ENCODE assay signal across 1 cellular context in the genomic region with DNA sequence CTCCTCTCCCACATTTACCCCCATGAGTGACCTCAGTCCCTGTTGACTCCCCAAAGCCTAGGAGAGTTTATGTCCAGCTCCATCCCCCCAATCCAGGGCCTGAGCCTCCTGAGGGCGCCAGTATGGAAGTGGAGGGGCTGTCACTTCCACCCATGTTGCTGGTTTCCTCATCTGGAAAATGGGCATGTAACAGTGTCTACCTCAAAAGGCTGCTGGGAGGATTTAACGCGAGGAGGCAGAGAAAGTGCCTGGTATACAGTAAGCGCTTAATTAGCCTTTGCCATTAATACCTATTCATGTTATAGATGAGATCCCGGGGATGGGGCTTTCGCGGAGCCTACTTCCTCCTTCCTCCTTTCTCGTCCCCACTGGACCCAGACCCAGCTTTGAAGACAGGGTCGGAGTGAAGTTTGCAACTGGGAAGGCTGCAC.
TF ChIP-seq lines count a peak whose summit lies in the region.

No MANE protein-coding gene starts in this region.

TF ChIP-seq in GM12878, 131 proteins besides CTCF, POLR2A, EP300 and RAD21:
- TF ChIP-seq DPF2 (IDR thresholded peaks at IDR 0.05): peak; percentile 36
- no peak for TF ChIP-seq HDAC6 (IDR thresholded peaks at IDR 0.05; ENCODE audit: unreplicated experiment)
- 0 out of 2 replicates have a peak, but pooled peaks have one; percentile 50 for TF ChIP-seq ZNF217 (IDR thresholded peaks at IDR 0.05)
- 0 out of 2 replicates have a peak, but pooled peaks have one; percentile 51 for TF ChIP-seq GATAD2B (conservative IDR thresholded peaks at IDR 0.05; ENCODE audit: low read depth)
- peak; percentile 17 to 27; a peak in 1 of 4 replicates for TF ChIP-seq IKZF2 (IDR thresholded peaks at IDR 0.05)
- no peak for TF ChIP-seq ZNF622 (IDR thresholded peaks at IDR 0.05)
- 0 out of 2 replicates have a peak, but pooled peaks have one; percentile 66 for TF ChIP-seq LARP7 (IDR thresholded peaks at IDR 0.05)
- TF ChIP-seq, protein P1, sequence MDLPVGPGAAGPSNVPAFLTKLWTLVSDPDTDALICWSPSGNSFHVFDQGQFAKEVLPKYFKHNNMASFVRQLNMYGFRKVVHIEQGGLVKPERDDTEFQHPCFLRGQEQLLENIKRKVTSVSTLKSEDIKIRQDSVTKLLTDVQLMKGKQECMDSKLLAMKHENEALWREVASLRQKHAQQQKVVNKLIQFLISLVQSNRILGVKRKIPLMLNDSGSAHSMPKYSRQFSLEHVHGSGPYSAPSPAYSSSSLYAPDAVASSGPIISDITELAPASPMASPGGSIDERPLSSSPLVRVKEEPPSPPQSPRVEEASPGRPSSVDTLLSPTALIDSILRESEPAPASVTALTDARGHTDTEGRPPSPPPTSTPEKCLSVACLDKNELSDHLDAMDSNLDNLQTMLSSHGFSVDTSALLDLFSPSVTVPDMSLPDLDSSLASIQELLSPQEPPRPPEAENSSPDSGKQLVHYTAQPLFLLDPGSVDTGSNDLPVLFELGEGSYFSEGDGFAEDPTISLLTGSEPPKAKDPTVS (IDR thresholded peaks at IDR 0.05; ENCODE audit: low read depth, low read length): no peak
- TF ChIP-seq BMI1 (IDR thresholded peaks at IDR 0.05; ENCODE audit: borderline replicate concordance): 0 out of 2 replicates have a peak, but pooled peaks have one; percentile 24
- TF ChIP-seq TAF1 (IDR thresholded peaks at IDR 0.05; ENCODE audit: borderline replicate concordance, low read depth, low read length): no peak
- TF ChIP-seq BRCA1 (IDR thresholded peaks at IDR 0.05; ENCODE audit: low read depth, low read length): no peak
- TF ChIP-seq POLR2AphosphoS2 (IDR thresholded peaks at IDR 0.05; ENCODE audit: low read depth, low read length): no peak
- TF ChIP-seq SIX5 (IDR thresholded peaks at IDR 0.05; ENCODE audit: low read depth, low read length, severe bottlenecking): no peak
- TF ChIP-seq ZBED1 (IDR thresholded peaks at IDR 0.05; ENCODE audit: borderline replicate concordance): no peak
- TF ChIP-seq ZNF207 (IDR thresholded peaks at IDR 0.05; ENCODE audit: borderline replicate concordance): no peak
- TF ChIP-seq, protein P2, sequence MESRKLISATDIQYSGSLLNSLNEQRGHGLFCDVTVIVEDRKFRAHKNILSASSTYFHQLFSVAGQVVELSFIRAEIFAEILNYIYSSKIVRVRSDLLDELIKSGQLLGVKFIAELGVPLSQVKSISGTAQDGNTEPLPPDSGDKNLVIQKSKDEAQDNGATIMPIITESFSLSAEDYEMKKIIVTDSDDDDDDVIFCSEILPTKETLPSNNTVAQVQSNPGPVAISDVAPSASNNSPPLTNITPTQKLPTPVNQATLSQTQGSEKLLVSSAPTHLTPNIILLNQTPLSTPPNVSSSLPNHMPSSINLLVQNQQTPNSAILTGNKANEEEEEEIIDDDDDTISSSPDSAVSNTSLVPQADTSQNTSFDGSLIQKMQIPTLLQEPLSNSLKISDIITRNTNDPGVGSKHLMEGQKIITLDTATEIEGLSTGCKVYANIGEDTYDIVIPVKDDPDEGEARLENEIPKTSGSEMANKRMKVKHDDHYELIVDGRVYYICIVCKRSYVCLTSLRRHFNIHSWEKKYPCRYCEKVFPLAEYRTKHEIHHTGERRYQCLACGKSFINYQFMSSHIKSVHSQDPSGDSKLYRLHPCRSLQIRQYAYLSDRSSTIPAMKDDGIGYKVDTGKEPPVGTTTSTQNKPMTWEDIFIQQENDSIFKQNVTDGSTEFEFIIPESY (IDR thresholded peaks at IDR 0.05): no peak
- TF ChIP-seq ZSCAN29 (IDR thresholded peaks at IDR 0.05): no peak
- TF ChIP-seq, protein P3, sequence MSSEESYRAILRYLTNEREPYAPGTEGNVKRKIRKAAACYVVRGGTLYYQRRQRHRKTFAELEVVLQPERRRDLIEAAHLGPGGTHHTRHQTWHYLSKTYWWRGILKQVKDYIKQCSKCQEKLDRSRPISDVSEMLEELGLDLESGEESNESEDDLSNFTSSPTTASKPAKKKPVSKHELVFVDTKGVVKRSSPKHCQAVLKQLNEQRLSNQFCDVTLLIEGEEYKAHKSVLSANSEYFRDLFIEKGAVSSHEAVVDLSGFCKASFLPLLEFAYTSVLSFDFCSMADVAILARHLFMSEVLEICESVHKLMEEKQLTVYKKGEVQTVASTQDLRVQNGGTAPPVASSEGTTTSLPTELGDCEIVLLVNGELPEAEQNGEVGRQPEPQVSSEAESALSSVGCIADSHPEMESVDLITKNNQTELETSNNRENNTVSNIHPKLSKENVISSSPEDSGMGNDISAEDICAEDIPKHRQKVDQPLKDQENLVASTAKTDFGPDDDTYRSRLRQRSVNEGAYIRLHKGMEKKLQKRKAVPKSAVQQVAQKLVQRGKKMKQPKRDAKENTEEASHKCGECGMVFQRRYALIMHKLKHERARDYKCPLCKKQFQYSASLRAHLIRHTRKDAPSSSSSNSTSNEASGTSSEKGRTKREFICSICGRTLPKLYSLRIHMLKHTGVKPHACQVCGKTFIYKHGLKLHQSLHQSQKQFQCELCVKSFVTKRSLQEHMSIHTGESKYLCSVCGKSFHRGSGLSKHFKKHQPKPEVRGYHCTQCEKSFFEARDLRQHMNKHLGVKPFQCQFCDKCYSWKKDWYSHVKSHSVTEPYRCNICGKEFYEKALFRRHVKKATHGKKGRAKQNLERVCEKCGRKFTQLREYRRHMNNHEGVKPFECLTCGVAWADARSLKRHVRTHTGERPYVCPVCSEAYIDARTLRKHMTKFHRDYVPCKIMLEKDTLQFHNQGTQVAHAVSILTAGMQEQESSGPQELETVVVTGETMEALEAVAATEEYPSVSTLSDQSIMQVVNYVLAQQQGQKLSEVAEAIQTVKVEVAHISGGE (CRISPR knock-in tag; IDR thresholded peaks at IDR 0.05): no peak
- TF ChIP-seq MTA2 (IDR thresholded peaks at IDR 0.05; ENCODE audit: low read depth): peak; percentile 13; the same call in 1 of the 2 replicates
- TF ChIP-seq SMARCA5 (IDR thresholded peaks at IDR 0.05): no peak
